23 cellular contexts compared by ENCODE assay signal in genomic region chr3:13064469-13064868, GRCh38.
"Had no signal": no experiment of that assay in that cellular context is flagged by ENCODE, and none has a peak within 500 bp of the region (broad histone marks: within the 10 kb centered on the region; RNA-seq: fewer than 3 reads in every experiment).

No MANE protein-coding gene starts in this region.

- DNase-seq: activated B cell treated with CpG ODN at 0.5 μM for 24 hours; activated CD4-positive, alpha-beta T cell treated with anti-CD3 and anti-CD28 coated beads for 1 hour; activated CD4-positive, alpha-beta T cell treated with anti-CD3 and anti-CD28 coated beads, Interleukin-2, amount 10 ng/mL, durations not matched to agents 24 days and 14 days; activated CD4-positive, alpha-beta T cell treated with anti-CD3 and anti-CD28 coated beads, Interleukin-2, amount 50 U/mL, for 48 hours; activated CD8-positive, alpha-beta memory T cell treated with anti-CD3 and anti-CD28 coated beads, Interleukin-2, amount 10 ng/mL, durations not matched to agents 7 days and 5 days; activated gamma-delta T cell; activated naive CD4-positive, alpha-beta T cell treated with anti-CD3 and anti-CD28 coated beads for 36 hours; activated T-cell treated with anti-CD3 and anti-CD28 coated beads, Interleukin-2, amount 50 U/mL, for 24 hours; caudate nucleus; MG63; NCI-H1105; NCI-H1436; NCI-H1694 treated with DMSO at 0.1 percent for 48 hours; NCI-H2029 treated with DMSO at 0.1 percent for 48 hours; NCI-H345; NCI-H510A; T1000 had no signal

- H3K27me3 Mint-ChIP-seq: activated B cell treated with CpG ODN at 0.5 μM for 24 hours; activated CD4-positive, alpha-beta T cell treated with anti-CD3 and anti-CD28 coated beads, Interleukin-2, amount 10 ng/mL, durations not matched to agents 24 days and 14 days; activated CD8-positive, alpha-beta memory T cell treated with anti-CD3 and anti-CD28 coated beads, Interleukin-2, amount 10 ng/mL, durations not matched to agents 7 days and 5 days; activated naive CD8-positive, alpha-beta T cell; activated T-cell treated with anti-CD3 and anti-CD28 coated beads, Interleukin-2, amount 50 U/mL, for 24 hours had no signal

- H3K9me3 Mint-ChIP-seq: activated B cell treated with CpG ODN at 0.5 μM for 24 hours; activated CD4-positive, alpha-beta T cell treated with anti-CD3 and anti-CD28 coated beads, Interleukin-2, amount 10 ng/mL, durations not matched to agents 24 days and 14 days; activated naive CD4-positive, alpha-beta T cell treated with anti-CD3 and anti-CD28 coated beads for 36 hours; activated T-cell treated with anti-CD3 and anti-CD28 coated beads, Interleukin-2, amount 50 U/mL, for 24 hours; T-helper 1 cell treated with Interleukin-12 subunit alpha and Interleukin-12 subunit beta and Interleukin-4 antibody, amounts not matched to agents 30 μg/mL and 1 μg/mL, for 36 hours had no signal

- H3K9ac ChIP-seq: KMS-11 had no signal

- H3K36me3 ChIP-seq: breast epithelium, MG63, SJCRH30 had no signal

- H3K27ac Mint-ChIP-seq: activated CD4-positive, alpha-beta T cell treated with anti-CD3 and anti-CD28 coated beads, Interleukin-2, amount 10 ng/mL, durations not matched to agents 24 days and 14 days; activated CD8-positive, alpha-beta memory T cell treated with anti-CD3 and anti-CD28 coated beads, Interleukin-2, amount 10 ng/mL, durations not matched to agents 7 days and 5 days; activated naive CD4-positive, alpha-beta T cell treated with anti-CD3 and anti-CD28 coated beads for 36 hours; activated naive CD8-positive, alpha-beta T cell; activated T-cell treated with anti-CD3 and anti-CD28 coated beads, Interleukin-2, amount 50 U/mL, for 24 hours; T-helper 1 cell treated with Interleukin-12 subunit alpha and Interleukin-12 subunit beta and Interleukin-4 antibody, amounts not matched to agents 30 μg/mL and 1 μg/mL, for 36 hours had no signal

- H3K9me3 ChIP-seq: breast epithelium, MG63, SJCRH30 had no signal

- H3K27me3 ChIP-seq: breast epithelium, MG63 had no signal

- ATAC-seq: activated CD8-positive, alpha-beta memory T cell treated with anti-CD3 and anti-CD28 coated beads, Interleukin-2, amount 10 ng/mL, durations not matched to agents 7 days and 5 days; Right ventricle myocardium inferior had no signal

- H3K27ac ChIP-seq: breast epithelium, KMS-11, SJCRH30 had no signal

- H3K4me1 ChIP-seq: breast epithelium, SJCRH30 had no signal

- H3K4me3 ChIP-seq: breast epithelium, MG63, SJCRH30 had no signal

- H3K4me2 ChIP-seq: KMS-11 had no signal

- H3K4me3 Mint-ChIP-seq: activated B cell treated with CpG ODN at 0.5 μM for 24 hours; activated CD4-positive, alpha-beta T cell treated with anti-CD3 and anti-CD28 coated beads, Interleukin-2, amount 10 ng/mL, durations not matched to agents 24 days and 14 days; activated CD8-positive, alpha-beta memory T cell treated with anti-CD3 and anti-CD28 coated beads, Interleukin-2, amount 10 ng/mL, durations not matched to agents 7 days and 5 days; activated naive CD4-positive, alpha-beta T cell treated with anti-CD3 and anti-CD28 coated beads for 36 hours; activated naive CD8-positive, alpha-beta T cell; activated T-cell treated with anti-CD3 and anti-CD28 coated beads, Interleukin-2, amount 50 U/mL, for 24 hours; T-helper 1 cell treated with Interleukin-12 subunit alpha and Interleukin-12 subunit beta and Interleukin-4 antibody, amounts not matched to agents 30 μg/mL and 1 μg/mL, for 36 hours had no signal
